In genomic region chr16:12027091-12027490, GRCh38 we compare ENCODE assay signal across 11 cellular contexts. TPM values are rescaled to one million over a fixed set of nuclear protein-coding genes. Genes with fewer than 3 reads are reported as not detected.
DNase-seq lines count a peak whose midpoint lies in the region; ATAC-seq and TF ChIP-seq lines count a peak whose summit lies in the region.
"Had no signal": no experiment of that assay in that cellular context is flagged by ENCODE, and none has a peak within 500 bp of the region (broad histone marks: within the 10 kb centered on the region; RNA-seq: fewer than 3 reads in every experiment).

No MANE protein-coding gene starts in this region.

- no peaks in the 10 kb centered on the region for H3K79me2 ChIP-seq in OCI-LY7 (ENCODE audit: insufficient read depth, low read depth, low read length)

- BruUV-seq in OCI-LY7 (replicated peaks; lab: Mats Ljungman, UMichigan), result no TSS peak

- no peaks in the 10 kb centered on the region for H3K4me1 ChIP-seq in CD8-positive, alpha-beta T cell (ENCODE audit: insufficient read depth, low read length)
- H3K4me1 ChIP-seq in OCI-LY7 (ENCODE audit: insufficient read depth, low read length, poor library complexity, severe bottlenecking), result peaks cover 11% of the 10 kb centered on the region
- H3K4me1 ChIP-seq in heart left ventricle, result peaks cover 0 to 6% (median 0%) of the 10 kb centered on the region in 12 donors

- intact Hi-C loops in CD8-positive, alpha-beta T cell (cut with DNase I, micrococcal nuclease), result no loop called here
- intact Hi-C loops in OCI-LY7 (cut with micrococcal nuclease; ENCODE audit: unreplicated experiment) (no loop called here), heart left ventricle (cut with DNase I) (no loop called here)
- intact Hi-C loops in activated CD4-positive, alpha-beta T cell treated with anti-CD3 and anti-CD28 coated beads, Interleukin-2, amount 10 ng/mL, durations not matched to agents 24 days and 14 days (cut with micrococcal nuclease), result no loop called here

- H3K4me3 ChIP-seq in CD8-positive, alpha-beta T cell (ENCODE audit: low read depth, low read length), result no peak overlapping the region
- no peak overlapping the region for H3K4me3 ChIP-seq in OCI-LY7 (ENCODE audit: low read depth, low read length, poor library complexity, severe bottlenecking)
- no peak overlapping the region for H3K4me3 ChIP-seq in heart left ventricle

- H4K20me1 ChIP-seq in OCI-LY7 (ENCODE audit: insufficient read depth, low read length), result no peaks in the 10 kb centered on the region

- H3K27me3 Mint-ChIP-seq in CD8-positive, alpha-beta T cell (ENCODE audit: low read depth), result no peaks in the 10 kb centered on the region
- no peaks in the 10 kb centered on the region for H3K27me3 Mint-ChIP-seq in stimulated activated naive CD8-positive, alpha-beta T cell treated with anti-CD3 and anti-CD28 coated beads, Interleukin-15, amount 100 ng/mL, for 72 hours
- H3K27me3 Mint-ChIP-seq in activated CD4-positive, alpha-beta T cell treated with anti-CD3 and anti-CD28 coated beads, Interleukin-2, amount 10 ng/mL, durations not matched to agents 24 days and 14 days, result no peaks in the 10 kb centered on the region

- TF ChIP-seq CTCF in CD8-positive, alpha-beta T cell (IDR thresholded peaks at IDR 0.05), result no peak
- no peak for TF ChIP-seq CTCF in OCI-LY7 (conservative IDR thresholded peaks at IDR 0.05; ENCODE audit: low read length)
- no peak for TF ChIP-seq CTCF in heart left ventricle (IDR thresholded peaks at IDR 0.05)

- H2AFZ ChIP-seq in OCI-LY7 (ENCODE audit: low read length), result no peak overlapping the region

- POLR2A ChIA-PET in CD8-positive, alpha-beta T cell (lab: Charles Lee), result no interaction called here
- POLR2A ChIA-PET in OCI-LY7 (lab: Charles Lee), result no interaction called here

- TF ChIP-seq POLR2A in heart left ventricle (IDR thresholded peaks at IDR 0.05), result no peak

- H3K4me2 ChIP-seq in OCI-LY7 (ENCODE audit: low read length), result peak overlapping the region; percentile 37

- H3K4me3 Mint-ChIP-seq in CD8-positive, alpha-beta T cell, result no peak overlapping the region
- H3K4me3 Mint-ChIP-seq in stimulated activated naive CD8-positive, alpha-beta T cell treated with anti-CD3 and anti-CD28 coated beads, Interleukin-15, amount 100 ng/mL, for 72 hours, result no peak overlapping the region
- H3K4me3 Mint-ChIP-seq in activated CD4-positive, alpha-beta T cell treated with anti-CD3 and anti-CD28 coated beads, Interleukin-2, amount 10 ng/mL, durations not matched to agents 24 days and 14 days, result no peak overlapping the region
- H3K4me3 Mint-ChIP-seq: activated T-cell treated with anti-CD3 and anti-CD28 coated beads, Interleukin-2, amount 50 U/mL, for 72 hours had no signal

- peaks cover 38% of the 10 kb centered on the region for H3K36me3 Mint-ChIP-seq in CD8-positive, alpha-beta T cell
- peaks cover 2% of the 10 kb centered on the region for H3K36me3 Mint-ChIP-seq in activated CD4-positive, alpha-beta T cell treated with anti-CD3 and anti-CD28 coated beads, Interleukin-2, amount 10 ng/mL, durations not matched to agents 24 days and 14 days (ENCODE audit: low read depth)

- DNase-seq in CD8-positive, alpha-beta T cell, result peak in 3 of 7 experiments; percentile 13 to 48 (median 33)
- peak; percentile 75 for DNase-seq in NCI-H1105 treated with DMSO at 0.1 percent for 48 hours (lab: John Stamatoyannopoulos, UW)
- peak; percentile 18 for DNase-seq in OCI-LY7 (ENCODE audit: low spot score)
- DNase-seq in iPS DF 19.7 (ENCODE audit: low read depth, low spot score), result peak; percentile 20
- no peak for DNase-seq in stimulated activated naive CD8-positive, alpha-beta T cell treated with anti-CD3 and anti-CD28 coated beads, Interleukin-15, amount 100 ng/mL, for 72 hours
- DNase-seq in activated CD4-positive, alpha-beta T cell treated with anti-CD3 and anti-CD28 coated beads, Interleukin-2, amount 10 ng/mL, durations not matched to agents 24 days and 14 days, result no peak
- DNase-seq in SKM-1 treated with dmso at 0.1 percent for 144 hours (lab: John Stamatoyannopoulos, UW; ENCODE audit: unreplicated experiment), result no peak
- DNase-seq in heart left ventricle, result no peak
- DNase-seq: activated T-cell treated with anti-CD3 and anti-CD28 coated beads, Interleukin-2, amount 50 U/mL, for 72 hours; GF-D8; HCEC 1CT had no signal

- no peaks in the 10 kb centered on the region for H3K27me3 ChIP-seq in CD8-positive, alpha-beta T cell (ENCODE audit: insufficient read depth, low read length)
- H3K27me3 ChIP-seq in heart left ventricle, result no peaks in the 10 kb centered on the region

- 87 to 93% (median 91%) methylated on average over 11 of the region's 11 CpGs for WGBS in heart left ventricle, 4 donors

- H3K9me3 Mint-ChIP-seq in CD8-positive, alpha-beta T cell, result no peaks in the 10 kb centered on the region
- no peaks in the 10 kb centered on the region for H3K9me3 Mint-ChIP-seq in stimulated activated naive CD8-positive, alpha-beta T cell treated with anti-CD3 and anti-CD28 coated beads, Interleukin-15, amount 100 ng/mL, for 72 hours
- H3K9me3 Mint-ChIP-seq in activated CD4-positive, alpha-beta T cell treated with anti-CD3 and anti-CD28 coated beads, Interleukin-2, amount 10 ng/mL, durations not matched to agents 24 days and 14 days, result no peaks in the 10 kb centered on the region
- H3K9me3 Mint-ChIP-seq: activated T-cell treated with anti-CD3 and anti-CD28 coated beads, Interleukin-2, amount 50 U/mL, for 72 hours had no signal

- H3K27ac ChIP-seq in CD8-positive, alpha-beta T cell (ENCODE audit: low read depth, low read length), result no peak overlapping the region
- no peak overlapping the region for H3K27ac ChIP-seq in OCI-LY7 (ENCODE audit: low read depth, low read length, poor library complexity, severe bottlenecking)
- H3K27ac ChIP-seq in heart left ventricle, result no peak overlapping the region

- H3K9me2 ChIP-seq in OCI-LY7 (ENCODE audit: insufficient read depth, low read length), result no peaks in the 10 kb centered on the region

- H3K36me3 ChIP-seq in CD8-positive, alpha-beta T cell (ENCODE audit: insufficient read depth, low read length), result no peaks in the 10 kb centered on the region
- H3K36me3 ChIP-seq in OCI-LY7 (ENCODE audit: insufficient read depth, low read length), result no peaks in the 10 kb centered on the region
- peaks cover 0 to 6% (median under 1%) of the 10 kb centered on the region in 9 donors for H3K36me3 ChIP-seq in heart left ventricle

- CTCF ChIA-PET in CD8-positive, alpha-beta T cell (lab: Charles Lee), result no interaction called here
- CTCF ChIA-PET in OCI-LY7 (lab: Charles Lee; ENCODE audit: unreplicated experiment), result interaction anchor here (0.5 kb wide), 1 partner anchor 681 kb away, joined by 6 read pairs; no protein-coding TSS in a partner anchor

- H3K9me3 ChIP-seq in CD8-positive, alpha-beta T cell (ENCODE audit: low read length), result no peaks in the 10 kb centered on the region
- no peaks in the 10 kb centered on the region for H3K9me3 ChIP-seq in OCI-LY7 (ENCODE audit: low read length)
- H3K9me3 ChIP-seq in heart left ventricle, result no peaks in the 10 kb centered on the region

- peak overlapping the region; percentile 24 for H3K27ac Mint-ChIP-seq in CD8-positive, alpha-beta T cell
- peak overlapping the region in 1 of 2 donors; percentile 39 for H3K27ac Mint-ChIP-seq in stimulated activated naive CD8-positive, alpha-beta T cell treated with anti-CD3 and anti-CD28 coated beads, Interleukin-15, amount 100 ng/mL, for 72 hours
- no peak overlapping the region for H3K27ac Mint-ChIP-seq in activated CD4-positive, alpha-beta T cell treated with anti-CD3 and anti-CD28 coated beads, Interleukin-2, amount 10 ng/mL, durations not matched to agents 24 days and 14 days
- H3K27ac Mint-ChIP-seq: activated T-cell treated with anti-CD3 and anti-CD28 coated beads, Interleukin-2, amount 50 U/mL, for 72 hours had no signal

- ATAC-seq in CD8-positive, alpha-beta T cell, result peak; percentile 42
- ATAC-seq in stimulated activated naive CD8-positive, alpha-beta T cell treated with anti-CD3 and anti-CD28 coated beads, Interleukin-15, amount 100 ng/mL, for 72 hours, result no peak
- ATAC-seq in heart left ventricle, result no peak
- ATAC-seq: activated T-cell treated with anti-CD3 and anti-CD28 coated beads, Interleukin-2, amount 50 U/mL, for 72 hours had no signal

- H3K4me1 Mint-ChIP-seq in CD8-positive, alpha-beta T cell (ENCODE audit: low read depth), result peaks cover 10% of the 10 kb centered on the region
- H3K4me1 Mint-ChIP-seq in stimulated activated naive CD8-positive, alpha-beta T cell treated with anti-CD3 and anti-CD28 coated beads, Interleukin-15, amount 100 ng/mL, for 72 hours, result peaks cover 8% of the 10 kb centered on the region
- H3K4me1 Mint-ChIP-seq in activated CD4-positive, alpha-beta T cell treated with anti-CD3 and anti-CD28 coated beads, Interleukin-2, amount 10 ng/mL, durations not matched to agents 24 days and 14 days, result no peaks in the 10 kb centered on the region

RNA-seq across cellular contexts. Expression of gene SNX29, which starts 50.6 kb away (rescaled TPM):
- total RNA-seq in CD8-positive, alpha-beta T cell, result 10 to 100 TPM; 25.6 to 25.7 TPM
- 23.6 and 27.0 TPM in 2 replicates for total RNA-seq in OCI-LY7 (2014; rRNA removed; shearing (Covaris generic))
- total RNA-seq in OCI-LY7 (2022) (37.3 and 40.8 TPM in 2 replicates), heart left ventricle (10 to 100 TPM in 8 of 9 donors, 1 to 10 TPM in 1; 8.4 to 26.2 (median 12.9) TPM)
- 11.8 and 12.1 TPM in 2 replicates for total RNA-seq in activated CD4-positive, alpha-beta T cell treated with anti-CD3 and anti-CD28 coated beads, Interleukin-2, amount 10 ng/mL, durations not matched to agents 24 days and 14 days
- polyA plus RNA-seq in heart left ventricle, result 1 to 10 TPM; 3.7 to 4.3 TPM

Comparison
In these comparisons a context has a peak if more than half of its experiments do, and no peak if none do; other contexts are left out.
1. DNase-seq: peak in NCI-H1105 treated with DMSO at 0.1 percent for 48 hours (single experiment), OCI-LY7 (single experiment) and iPS DF 19.7 (single experiment); none in stimulated activated naive CD8-positive, alpha-beta T cell treated with anti-CD3 and anti-CD28 coated beads, Interleukin-15, amount 100 ng/mL, for 72 hours (0 of 2), activated CD4-positive, alpha-beta T cell treated with anti-CD3 and anti-CD28 coated beads, Interleukin-2, amount 10 ng/mL, durations not matched to agents 24 days and 14 days (single experiment), SKM-1 treated with dmso at 0.1 percent for 144 hours (single experiment) and heart left ventricle (0 of 5).